ENCODE assay signal across 10 cellular contexts in genomic region chr5:14447958-14448881, GRCh38.
DNase-seq lines count a peak whose midpoint lies in the region; ATAC-seq, FAIRE-seq and TF ChIP-seq lines count a peak whose summit lies in the region.
"Had no signal": no experiment of that assay in that cellular context is flagged by ENCODE, and none has a peak within 500 bp of the region (broad histone marks: within the 10 kb centered on the region; RNA-seq: fewer than 3 reads in every experiment).

No MANE protein-coding gene starts in this region.

- H3K9ac ChIP-seq in astrocyte (ENCODE audit: low read length): peak overlapping the region; percentile 65

- H3K27me3 ChIP-seq in astrocyte (ENCODE audit: insufficient read depth, low read length) (no peaks in the 10 kb centered on the region), muscle layer of duodenum (ENCODE audit: low read depth, low read length) (no peaks in the 10 kb centered on the region)

- H3K79me2 ChIP-seq in astrocyte (ENCODE audit: insufficient read depth, low read length): peaks cover 99% of the 10 kb centered on the region

- H3K4me3 ChIP-seq in astrocyte (ENCODE audit: insufficient read depth, low read depth, low read length) (no peak overlapping the region), muscle layer of duodenum (ENCODE audit: low read depth in 1 of 2, low read length in 2 of 2) (no peak overlapping the region)

- H3K4me1 ChIP-seq in astrocyte (ENCODE audit: insufficient read depth, low read length): peaks cover 89% of the 10 kb centered on the region
- peaks cover 0 to 54% of the 10 kb centered on the region in 2 donors for H3K4me1 ChIP-seq in muscle layer of duodenum (ENCODE audit: control insufficient read depth in 1 of 2, insufficient read depth in 2 of 2, low read length in 2 of 2)

- POLR2A ChIA-PET in activated CD8-positive, alpha-beta T cell treated with anti-CD3 and anti-CD28 coated beads for 36 hours (lab: Charles Lee): no interaction called here

- H3K36me3 ChIP-seq in astrocyte (ENCODE audit: insufficient read depth, low read length) (peaks cover 27% of the 10 kb centered on the region), muscle layer of duodenum (ENCODE audit: control insufficient read depth in 1 of 2, insufficient read depth in 2 of 2, low read length in 2 of 2) (peaks cover 4 to 13% of the 10 kb centered on the region in 2 donors)

- H3K4me3 Mint-ChIP-seq in astrocyte (ENCODE audit: unreplicated experiment): peak overlapping the region; percentile 31
- no peak overlapping the region for H3K4me3 Mint-ChIP-seq in activated CD8-positive, alpha-beta T cell treated with anti-CD3 and anti-CD28 coated beads for 36 hours

- peak overlapping the region; percentile 86 for H3K27ac Mint-ChIP-seq in astrocyte (ENCODE audit: unreplicated experiment)
- H3K27ac Mint-ChIP-seq in activated CD8-positive, alpha-beta T cell treated with anti-CD3 and anti-CD28 coated beads for 36 hours: no peak overlapping the region

- peaks cover 13% of the 10 kb centered on the region for H3K36me3 Mint-ChIP-seq in astrocyte (ENCODE audit: low read depth, unreplicated experiment)
- H3K36me3 Mint-ChIP-seq in activated CD8-positive, alpha-beta T cell treated with anti-CD3 and anti-CD28 coated beads for 36 hours (ENCODE audit: low read depth): no peaks in the 10 kb centered on the region

- TF ChIP-seq CTCF in GM13976 (IDR thresholded peaks at IDR 0.05; ENCODE audit: borderline replicate concordance, control extremely low read depth, extremely low read depth, insufficient read depth, missing control alignments) (no peak), astrocyte (IDR thresholded peaks at IDR 0.05; ENCODE audit: insufficient read depth, low read depth, low read length) (no peak)
- no peak for TF ChIP-seq CTCF in activated CD8-positive, alpha-beta T cell treated with anti-CD3 and anti-CD28 coated beads for 36 hours (IDR thresholded peaks at IDR 0.05)

- H3K4me1 Mint-ChIP-seq in astrocyte (ENCODE audit: low read depth, unreplicated experiment): peaks cover 77% of the 10 kb centered on the region
- peaks cover 13% of the 10 kb centered on the region for H3K4me1 Mint-ChIP-seq in activated CD8-positive, alpha-beta T cell treated with anti-CD3 and anti-CD28 coated beads for 36 hours (ENCODE audit: low read depth)

- no peak overlapping the region for H2AFZ ChIP-seq in astrocyte (ENCODE audit: low read depth, low read length)

- H4K20me1 ChIP-seq in astrocyte (ENCODE audit: insufficient read depth, low read length): peaks cover 47% of the 10 kb centered on the region

- in situ Hi-C loops in GM13976 (cut with MboI; ENCODE audit: low sequenced_read_pairs, unreplicated experiment): no loop called here

- peak overlapping the region; percentile 61 for H3K4me2 ChIP-seq in astrocyte (ENCODE audit: low read length)

- H3K9me3 ChIP-seq in astrocyte (ENCODE audit: insufficient read depth, low read depth, low read length) (no peaks in the 10 kb centered on the region), muscle layer of duodenum (ENCODE audit: control insufficient read depth in 1 of 2, low read length in 2 of 2) (no peaks in the 10 kb centered on the region)

- ATAC-seq in HG02973 (IDR thresholded peaks at IDR 0.05; ENCODE audit: unreplicated experiment): peak; percentile 54
- ATAC-seq in activated CD4-positive, CD25-positive, alpha-beta regulatory T cell treated with anti-CD3 and anti-CD28 coated beads, Interleukin-2, amount 50 U/mL, for 24 hours: no peak
- no peak for ATAC-seq in activated CD8-positive, alpha-beta T cell treated with anti-CD3 and anti-CD28 coated beads for 36 hours

- H3K27me3 Mint-ChIP-seq in astrocyte (ENCODE audit: low read depth, unreplicated experiment): no peaks in the 10 kb centered on the region
- H3K27me3 Mint-ChIP-seq in activated CD8-positive, alpha-beta T cell treated with anti-CD3 and anti-CD28 coated beads for 36 hours: peaks cover 4% of the 10 kb centered on the region

- CTCF ChIA-PET in activated CD8-positive, alpha-beta T cell treated with anti-CD3 and anti-CD28 coated beads for 36 hours (lab: Charles Lee): interaction anchor here (1.0 kb wide), 1 partner anchor 57 kb away, joined by 3 read pairs; no protein-coding TSS in a partner anchor

- intact Hi-C loops in activated CD8-positive, alpha-beta T cell treated with anti-CD3 and anti-CD28 coated beads for 36 hours (cut with micrococcal nuclease): no loop called here

- no peak for FAIRE-seq in astrocyte (lab: Jason Lieb, UNC)
- FAIRE-seq: bronchial epithelial cell, H1 had no signal

- H3K27ac ChIP-seq in astrocyte (ENCODE audit: low read depth, low read length) (peak overlapping the region; percentile 89), muscle layer of duodenum (ENCODE audit: low read length) (peak overlapping the region; percentile 86)

- no peaks in the 10 kb centered on the region for H3K9me3 Mint-ChIP-seq in astrocyte (ENCODE audit: unreplicated experiment)
- no peaks in the 10 kb centered on the region for H3K9me3 Mint-ChIP-seq in activated CD8-positive, alpha-beta T cell treated with anti-CD3 and anti-CD28 coated beads for 36 hours

- DNase-seq in GM13976 (ENCODE audit: low spot score): peak; percentile 66
- DNase-seq in astrocyte (ENCODE audit: low read depth): peak; percentile 59
- DNase-seq in NCI-H774 (lab: John Stamatoyannopoulos, UW): no peak
- DNase-seq in hypothalamus (lab: John Stamatoyannopoulos, UW): no peak
- no peak for DNase-seq in activated CD8-positive, alpha-beta T cell treated with anti-CD3 and anti-CD28 coated beads for 36 hours

Comparison
In these comparisons a context has a peak if more than half of its experiments do, and no peak if none do; other contexts are left out.
1. DNase-seq: peak in GM13976 (single experiment) and astrocyte (single experiment); none in NCI-H774 (single experiment), hypothalamus (0 of 51) and activated CD8-positive, alpha-beta T cell treated with anti-CD3 and anti-CD28 coated beads for 36 hours (single experiment).